ENCODE assay signal across 32 cellular contexts in the genomic region with DNA sequence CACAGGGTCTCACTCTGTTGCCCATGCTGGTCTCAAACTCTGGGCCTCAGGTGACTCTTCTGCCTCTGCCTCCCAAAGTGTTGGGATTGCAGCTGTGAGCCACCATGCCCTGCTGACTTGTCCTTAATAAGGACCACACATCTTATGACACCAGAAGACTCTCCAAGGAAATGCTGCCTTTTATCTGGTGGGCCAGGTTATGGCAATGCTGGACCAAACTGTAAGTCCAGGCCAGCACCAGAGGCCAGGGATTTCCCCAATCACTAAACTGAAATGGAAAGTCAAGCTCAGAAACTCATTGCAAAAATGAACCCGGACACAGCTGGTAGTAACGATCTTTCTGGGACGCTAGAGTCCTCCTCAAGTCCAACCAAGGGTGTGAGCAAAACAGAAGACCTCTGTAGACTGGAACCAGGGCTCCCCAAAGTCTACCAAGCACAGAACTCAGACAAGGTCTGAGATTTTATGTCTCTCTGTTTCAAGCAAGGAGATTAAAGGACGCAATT.
DNase-seq lines count a peak whose midpoint lies in the region; ATAC-seq and TF ChIP-seq lines count a peak whose summit lies in the region.
"Had no signal": no experiment of that assay in that cellular context is flagged by ENCODE, and none has a peak within 500 bp of the region (broad histone marks: within the 10 kb centered on the region; RNA-seq: fewer than 3 reads in every experiment).

No MANE protein-coding gene starts in this region.

- DNase-seq in CD4-positive, alpha-beta T cell = no peak
- DNase-seq in T-cell (no peak), memory B cell (ENCODE audit: low spot score in 2 of 2) (no peak), NCI-H146 (lab: John Stamatoyannopoulos, UW) (no peak), glutamatergic neuron (no peak)
- DNase-seq: activated CD4-positive, alpha-beta T cell treated with anti-CD3 and anti-CD28 coated beads for 4 hours; activated CD8-positive, alpha-beta memory T cell treated with anti-CD3 and anti-CD28 coated beads for 24 hours; activated T-cell treated with anti-CD3 and anti-CD28 coated beads for 4 hours; aorta; effector CD4-positive, alpha-beta T cell; head of caudate nucleus; islet precursor cell; left ventricle myocardium inferior; midbrain; naive B cell; NCI-H1092; NCI-H187 treated with DMSO at 0.1 percent for 48 hours; NCI-H2171 treated with DMSO at 0.1 percent for 48 hours; NCI-H524 treated with DMSO at 0.1 percent for 48 hours; OCI-M1; right cardiac atrium; SHP77; stimulated activated CD4-positive, alpha-beta T cell treated with anti-CD3 and anti-CD28 coated beads, Interleukin-12 subunit alpha, Interleukin-12 subunit beta, amount 100 ng/mL, for 4 hours; stimulated activated CD4-positive, alpha-beta T cell treated with anti-CD3 and anti-CD28 coated beads, Interleukin-2, amount 100 ng/mL, for 48 hours; tibial artery; WERI-Rb-1 had no signal

- H3K27me3 Mint-ChIP-seq in CD4-positive, alpha-beta T cell = no peaks in the 10 kb centered on the region
- H3K27me3 Mint-ChIP-seq in T-cell = no peaks in the 10 kb centered on the region
- H3K27me3 Mint-ChIP-seq in memory B cell = no peaks in the 10 kb centered on the region
- H3K27me3 Mint-ChIP-seq in glutamatergic neuron (ENCODE audit: unreplicated experiment) = no peaks in the 10 kb centered on the region
- H3K27me3 Mint-ChIP-seq: activated naive CD8-positive, alpha-beta T cell; IgD-negative memory B cell had no signal

- H3K9me3 ChIP-seq in CD4-positive, alpha-beta T cell (ENCODE audit: control insufficient read depth, low read length) = no peaks in the 10 kb centered on the region
- H3K9me3 ChIP-seq: left ventricle myocardium inferior, tibial artery had no signal

- TF ChIP-seq CTCF in CD4-positive, alpha-beta T cell (IDR thresholded peaks at IDR 0.05) = no peak
- no peak for TF ChIP-seq CTCF in glutamatergic neuron (IDR thresholded peaks at IDR 0.05; ENCODE audit: partially characterized antibody, unreplicated experiment)

- ATAC-seq in CD4-positive, alpha-beta T cell (ENCODE audit: poor library complexity) = no peak
- ATAC-seq in HG02885 (IDR thresholded peaks at IDR 0.05; ENCODE audit: poor library complexity, unreplicated experiment) = peak; percentile 63
- ATAC-seq in T-cell (replicated peaks in 1 of 4) = no peak
- no peak for ATAC-seq in memory B cell (ENCODE audit: low read depth)
- ATAC-seq in GM21360 (IDR thresholded peaks at IDR 0.05; ENCODE audit: unreplicated experiment) = no peak
- ATAC-seq in GM18909 (IDR thresholded peaks at IDR 0.05; ENCODE audit: poor library complexity, unreplicated experiment) = no peak
- ATAC-seq: right cardiac atrium had no signal

- intact Hi-C loops in CD4-positive, alpha-beta T cell (cut with DNase I, micrococcal nuclease) = no loop called here

- no peaks in the 10 kb centered on the region for H3K27me3 ChIP-seq in CD4-positive, alpha-beta T cell (ENCODE audit: control insufficient read depth, insufficient read depth, low read length)
- H3K27me3 ChIP-seq: tibial artery had no signal

- H3K9me3 Mint-ChIP-seq in CD4-positive, alpha-beta T cell = no peaks in the 10 kb centered on the region
- H3K9me3 Mint-ChIP-seq in T-cell (no peaks in the 10 kb centered on the region), memory B cell (peaks cover 3% of the 10 kb centered on the region), glutamatergic neuron (ENCODE audit: unreplicated experiment) (peaks cover 3% of the 10 kb centered on the region)
- H3K9me3 Mint-ChIP-seq: IgD-negative memory B cell, naive B cell had no signal

- no peaks in the 10 kb centered on the region for H3K36me3 Mint-ChIP-seq in CD4-positive, alpha-beta T cell (ENCODE audit: low read depth)
- H3K36me3 Mint-ChIP-seq in T-cell (no peaks in the 10 kb centered on the region), memory B cell (no peaks in the 10 kb centered on the region), glutamatergic neuron (ENCODE audit: unreplicated experiment) (no peaks in the 10 kb centered on the region)
- H3K36me3 Mint-ChIP-seq: IgD-negative memory B cell, naive B cell had no signal

- POLR2A ChIA-PET in CD4-positive, alpha-beta T cell (lab: Charles Lee) = interaction anchor here (0.6 to 0.7 kb wide), 2 partner anchors 69 to 108 kb away, joined by 3 to 5 read pairs; no protein-coding TSS in a partner anchor
- POLR2A ChIA-PET in T-cell (lab: Charles Lee) = interaction anchor here in 1 of 2 donors (0.9 kb wide), 1 partner anchor 14 kb away, joined by 5 read pairs; no protein-coding TSS in a partner anchor

- H3K27ac ChIP-seq in CD4-positive, alpha-beta T cell (ENCODE audit: low read depth, low read length) = no peak overlapping the region
- H3K27ac ChIP-seq: left ventricle myocardium inferior, tibial artery, WERI-Rb-1 had no signal

- no peak overlapping the region for H3K4me3 Mint-ChIP-seq in CD4-positive, alpha-beta T cell
- H3K4me3 Mint-ChIP-seq in T-cell = no peak overlapping the region
- no peak overlapping the region for H3K4me3 Mint-ChIP-seq in memory B cell
- no peak overlapping the region for H3K4me3 Mint-ChIP-seq in glutamatergic neuron (ENCODE audit: unreplicated experiment)
- H3K4me3 Mint-ChIP-seq: activated naive CD8-positive, alpha-beta T cell; B cell had no signal

- H3K27ac Mint-ChIP-seq in CD4-positive, alpha-beta T cell = peak overlapping the region; percentile 29
- H3K27ac Mint-ChIP-seq in T-cell (peak overlapping the region; percentile 75 to 77), memory B cell (peak overlapping the region; percentile 71), glutamatergic neuron (ENCODE audit: unreplicated experiment) (no peak overlapping the region)
- H3K27ac Mint-ChIP-seq: activated naive CD8-positive, alpha-beta T cell; B cell; naive B cell had no signal

- H3K4me1 Mint-ChIP-seq in CD4-positive, alpha-beta T cell (ENCODE audit: low read depth) = peaks cover 29% of the 10 kb centered on the region
- H3K4me1 Mint-ChIP-seq in T-cell (peaks cover 29 to 57% (median 36%) of the 10 kb centered on the region in 3 donors), memory B cell (peaks cover 20% of the 10 kb centered on the region), glutamatergic neuron (ENCODE audit: low read depth, unreplicated experiment) (no peaks in the 10 kb centered on the region)

- CTCF ChIA-PET in CD4-positive, alpha-beta T cell (lab: Charles Lee) = interaction anchor here (1.3 to 1.8 kb wide), 2 partner anchors 23 to 123 kb away, joined by 4 to 6 read pairs; no protein-coding TSS in a partner anchor
- CTCF ChIA-PET in T-cell (lab: Charles Lee) = interaction anchor here in 1 of 2 donors (0.8 kb wide), 1 partner anchor 188 kb away, joined by 3 read pairs; no protein-coding TSS in a partner anchor
